ENCODE assay signal across 8 cellular contexts in genomic region chr6:156779206-156780116, GRCh38. TPM values are rescaled to one million over a fixed set of nuclear protein-coding genes. Genes with fewer than 3 reads are reported as not detected.
DNase-seq lines count a peak whose midpoint lies in the region; ATAC-seq and TF ChIP-seq lines count a peak whose summit lies in the region.

No MANE protein-coding gene starts in this region.

- ATAC-seq in left lobe of liver (peak; percentile 41), GM21381 (IDR thresholded peaks at IDR 0.05; ENCODE audit: unreplicated experiment) (no peak)

- H3K4me3 ChIP-seq in GM12864 (ENCODE audit: low read depth, low read length) = peak overlapping the region; percentile 63

- TF ChIP-seq CTCF in GM12864 (IDR thresholded peaks at IDR 0.05; ENCODE audit: low read depth, low read length, missing control alignments) (peak; percentile 3), VCaP (conservative IDR thresholded peaks at IDR 0.05) (peak; percentile 44)

- no peak for TF ChIP-seq EP300 in Ishikawa (IDR thresholded peaks at IDR 0.05; ENCODE audit: borderline replicate concordance)

- H3K27ac ChIP-seq in VCaP (peak overlapping the region; percentile 99), caudate nucleus (ENCODE audit: low read depth, low read length) (peak overlapping the region; percentile 98)

- DNase-seq in GM12864 (ENCODE audit: low read depth) (no peak), caudate nucleus (lab: John Stamatoyannopoulos, UW) (peak in 32 of 61 donors; percentile 17 to 79 (median 48)), left lobe of liver (ENCODE audit: low spot score) (peak; percentile 69), iPS-NIHi7 (ENCODE audit: extremely low spot score) (no peak)
- DNase-seq in stimulated activated CD4-positive, alpha-beta T cell treated with anti-CD3 and anti-CD28 coated beads, Interleukin-2, amount 100 ng/mL, for 4 hours (ENCODE audit: low read depth) = peak; percentile 40

- TF ChIP-seq RAD21 in Ishikawa (IDR thresholded peaks at IDR 0.05; ENCODE audit: low read depth) = no peak

TF ChIP-seq in Ishikawa, 13 proteins besides CTCF, POLR2A, EP300 and RAD21:
- TF ChIP-seq CEBPB (IDR thresholded peaks at IDR 0.05) (no peak), NFIC (IDR thresholded peaks at IDR 0.05) (no peak), EGR1 (IDR thresholded peaks at IDR 0.05) (no peak; the same call in 1 of the 2 replicates), YY1 (IDR thresholded peaks at IDR 0.05; ENCODE audit: low read depth) (peak; percentile 28; the same call in 1 of the 2 replicates), TAF1 (IDR thresholded peaks at IDR 0.05; ENCODE audit: low read depth) (no peak), TCF12 (IDR thresholded peaks at IDR 0.05; ENCODE audit: low read depth) (no peak)
- TF ChIP-seq, protein P1, sequence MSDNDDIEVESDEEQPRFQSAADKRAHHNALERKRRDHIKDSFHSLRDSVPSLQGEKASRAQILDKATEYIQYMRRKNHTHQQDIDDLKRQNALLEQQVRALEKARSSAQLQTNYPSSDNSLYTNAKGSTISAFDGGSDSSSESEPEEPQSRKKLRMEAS (IDR thresholded peaks at IDR 0.05) = peak; percentile 35; the same call in 1 of the 2 replicates
- TF ChIP-seq, protein P2, sequence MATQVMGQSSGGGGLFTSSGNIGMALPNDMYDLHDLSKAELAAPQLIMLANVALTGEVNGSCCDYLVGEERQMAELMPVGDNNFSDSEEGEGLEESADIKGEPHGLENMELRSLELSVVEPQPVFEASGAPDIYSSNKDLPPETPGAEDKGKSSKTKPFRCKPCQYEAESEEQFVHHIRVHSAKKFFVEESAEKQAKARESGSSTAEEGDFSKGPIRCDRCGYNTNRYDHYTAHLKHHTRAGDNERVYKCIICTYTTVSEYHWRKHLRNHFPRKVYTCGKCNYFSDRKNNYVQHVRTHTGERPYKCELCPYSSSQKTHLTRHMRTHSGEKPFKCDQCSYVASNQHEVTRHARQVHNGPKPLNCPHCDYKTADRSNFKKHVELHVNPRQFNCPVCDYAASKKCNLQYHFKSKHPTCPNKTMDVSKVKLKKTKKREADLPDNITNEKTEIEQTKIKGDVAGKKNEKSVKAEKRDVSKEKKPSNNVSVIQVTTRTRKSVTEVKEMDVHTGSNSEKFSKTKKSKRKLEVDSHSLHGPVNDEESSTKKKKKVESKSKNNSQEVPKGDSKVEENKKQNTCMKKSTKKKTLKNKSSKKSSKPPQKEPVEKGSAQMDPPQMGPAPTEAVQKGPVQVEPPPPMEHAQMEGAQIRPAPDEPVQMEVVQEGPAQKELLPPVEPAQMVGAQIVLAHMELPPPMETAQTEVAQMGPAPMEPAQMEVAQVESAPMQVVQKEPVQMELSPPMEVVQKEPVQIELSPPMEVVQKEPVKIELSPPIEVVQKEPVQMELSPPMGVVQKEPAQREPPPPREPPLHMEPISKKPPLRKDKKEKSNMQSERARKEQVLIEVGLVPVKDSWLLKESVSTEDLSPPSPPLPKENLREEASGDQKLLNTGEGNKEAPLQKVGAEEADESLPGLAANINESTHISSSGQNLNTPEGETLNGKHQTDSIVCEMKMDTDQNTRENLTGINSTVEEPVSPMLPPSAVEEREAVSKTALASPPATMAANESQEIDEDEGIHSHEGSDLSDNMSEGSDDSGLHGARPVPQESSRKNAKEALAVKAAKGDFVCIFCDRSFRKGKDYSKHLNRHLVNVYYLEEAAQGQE (IDR thresholded peaks at IDR 0.05; ENCODE audit: low read depth) = no peak

RNA-seq across cellular contexts. Expression of gene ARID1B, which starts 2.3 kb away (rescaled TPM):
- 26.4 TPM for total RNA-seq in left lobe of liver

Comparison
In these comparisons a context has a peak if more than half of its experiments do, and no peak if none do; other contexts are left out.
1. DNase-seq: peak in caudate nucleus (32 of 61), left lobe of liver (single experiment) and stimulated activated CD4-positive, alpha-beta T cell treated with anti-CD3 and anti-CD28 coated beads, Interleukin-2, amount 100 ng/mL, for 4 hours (single experiment); none in GM12864 (single experiment) and iPS-NIHi7 (single experiment).